In the genomic region with DNA sequence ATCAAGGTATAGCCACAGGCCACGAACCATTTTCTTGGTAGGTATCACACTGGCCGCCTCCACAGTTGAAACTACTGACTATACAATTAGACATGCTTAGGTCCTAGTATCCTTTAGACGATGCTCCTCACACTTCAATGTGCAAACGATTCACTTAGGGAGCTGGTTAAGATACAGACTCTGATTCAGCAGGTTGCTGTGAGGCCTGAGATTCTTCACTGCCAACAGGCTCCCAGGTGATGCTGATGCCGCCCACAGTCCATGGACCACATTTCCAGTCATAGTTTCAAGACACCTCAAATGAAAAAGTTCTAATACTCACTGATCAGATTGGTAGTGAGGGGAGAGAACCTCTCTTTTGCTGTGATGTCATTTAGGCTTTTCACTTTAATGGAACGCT, we compare ENCODE assay signal across 15 cellular contexts.
"Had no signal": no experiment of that assay in that cellular context is flagged by ENCODE, and none has a peak within 500 bp of the region (broad histone marks: within the 10 kb centered on the region; RNA-seq: fewer than 3 reads in every experiment).

No MANE protein-coding gene starts in this region.

- H3K4me3 Mint-ChIP-seq: activated CD4-positive, alpha-beta T cell treated with anti-CD3 and anti-CD28 coated beads, Interleukin-2, amount 10 ng/mL, durations not matched to agents 7 days and 5 days; effector memory CD8-positive, alpha-beta T cell; memory B cell; naive thymus-derived CD4-positive, alpha-beta T cell; stimulated activated naive B cell treated with anti-CD40 and anti-IgM and Interleukin-4, amounts not matched to agents 10 μg/mL and 1 μg/mL and 100 μg/mL, for 72 hours; T-helper 17 cell had no signal

- DNase-seq: activated CD4-positive, alpha-beta T cell treated with anti-CD3 and anti-CD28 coated beads, Interleukin-2, amount 10 ng/mL, durations not matched to agents 7 days and 5 days; activated CD8-positive, alpha-beta memory T cell treated with anti-CD3 and anti-CD28 coated beads, Interleukin-2, amount 50 U/mL, for 4 hours; activated gamma-delta T cell; dermis blood vessel endothelial cell; effector memory CD8-positive, alpha-beta T cell; foreskin keratinocyte; glutamatergic neuron; hypothalamus; left ventricle myocardium inferior; mucosa of descending colon; naive thymus-derived CD4-positive, alpha-beta T cell; stimulated activated naive B cell treated with anti-CD40 and anti-IgM and Interleukin-4, amounts not matched to agents 10 μg/mL and 1 μg/mL and 100 μg/mL, for 72 hours; T-helper 17 cell; WERI-Rb-1 had no signal

- H3K27me3 Mint-ChIP-seq: activated CD4-positive, alpha-beta T cell treated with anti-CD3 and anti-CD28 coated beads, Interleukin-2, amount 10 ng/mL, durations not matched to agents 7 days and 5 days; effector memory CD8-positive, alpha-beta T cell; memory B cell; naive thymus-derived CD4-positive, alpha-beta T cell; stimulated activated naive B cell treated with anti-CD40 and anti-IgM and Interleukin-4, amounts not matched to agents 10 μg/mL and 1 μg/mL and 100 μg/mL, for 72 hours; T-helper 17 cell had no signal

- H3K27ac Mint-ChIP-seq: activated CD4-positive, alpha-beta T cell treated with anti-CD3 and anti-CD28 coated beads, Interleukin-2, amount 10 ng/mL, durations not matched to agents 7 days and 5 days; effector memory CD8-positive, alpha-beta T cell; memory B cell; stimulated activated naive B cell treated with anti-CD40 and anti-IgM and Interleukin-4, amounts not matched to agents 10 μg/mL and 1 μg/mL and 100 μg/mL, for 72 hours; T-helper 17 cell had no signal

- ATAC-seq: effector memory CD8-positive, alpha-beta T cell; foreskin keratinocyte; mucosa of descending colon; naive thymus-derived CD4-positive, alpha-beta T cell; stimulated activated naive B cell treated with anti-CD40 and anti-IgM and Interleukin-4, amounts not matched to agents 10 μg/mL and 1 μg/mL and 100 μg/mL, for 72 hours; T-helper 17 cell had no signal

- H3K9me3 Mint-ChIP-seq: activated CD4-positive, alpha-beta T cell treated with anti-CD3 and anti-CD28 coated beads, Interleukin-2, amount 10 ng/mL, durations not matched to agents 7 days and 5 days; effector memory CD8-positive, alpha-beta T cell; memory B cell; naive thymus-derived CD4-positive, alpha-beta T cell; stimulated activated naive B cell treated with anti-CD40 and anti-IgM and Interleukin-4, amounts not matched to agents 10 μg/mL and 1 μg/mL and 100 μg/mL, for 72 hours had no signal
